1 cellular context compared by ENCODE assay signal in the genomic region with DNA sequence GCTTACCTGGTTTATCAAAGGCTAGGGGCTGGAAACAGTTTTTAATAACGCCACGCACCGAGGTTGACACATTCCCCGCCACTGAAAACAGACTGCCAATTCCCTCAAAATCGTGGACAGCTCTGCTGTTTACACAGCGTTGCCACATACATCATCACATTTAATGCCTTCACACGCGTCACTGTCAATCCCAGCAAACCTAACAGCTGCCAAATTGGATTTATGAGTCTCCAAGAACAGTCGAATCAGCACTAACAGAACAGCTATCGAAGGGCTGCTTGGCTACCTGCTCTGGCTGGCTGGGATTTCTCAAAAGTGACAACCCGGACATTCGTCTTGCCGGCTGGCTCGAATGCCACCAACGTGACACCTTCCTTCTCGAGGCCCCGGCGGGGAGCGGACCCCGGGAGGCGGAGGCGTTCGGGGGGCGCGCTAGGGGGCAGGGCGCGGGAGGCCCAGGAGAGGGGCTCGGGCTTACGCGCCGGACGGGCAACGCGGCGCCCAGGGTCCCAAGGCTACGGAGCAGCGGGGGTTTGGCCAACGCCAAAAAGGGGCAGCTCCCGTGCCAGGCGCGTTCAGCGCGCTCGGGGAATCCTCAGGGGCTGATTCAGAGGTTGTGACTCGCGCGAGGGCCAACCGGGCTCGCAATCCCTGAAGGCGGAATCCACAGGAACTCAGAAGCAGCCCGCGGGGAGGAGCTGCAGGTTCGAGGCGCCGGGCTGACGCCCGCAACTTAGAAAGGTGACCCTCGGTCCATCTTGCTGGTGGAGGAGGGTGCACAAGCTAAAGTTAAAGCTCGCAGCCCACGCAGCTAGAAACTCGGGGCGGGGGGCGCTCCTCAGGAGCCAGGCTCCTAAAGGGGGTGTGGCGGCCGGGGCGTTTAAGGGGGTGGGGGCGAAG.
TF ChIP-seq lines count a peak whose summit lies in the region.

No MANE protein-coding gene starts in this region.

TF ChIP-seq in HepG2, 621 proteins besides CTCF, POLR2A, EP300 and RAD21 (continued from another document and continues in another):
- TF ChIP-seq, protein P1, sequence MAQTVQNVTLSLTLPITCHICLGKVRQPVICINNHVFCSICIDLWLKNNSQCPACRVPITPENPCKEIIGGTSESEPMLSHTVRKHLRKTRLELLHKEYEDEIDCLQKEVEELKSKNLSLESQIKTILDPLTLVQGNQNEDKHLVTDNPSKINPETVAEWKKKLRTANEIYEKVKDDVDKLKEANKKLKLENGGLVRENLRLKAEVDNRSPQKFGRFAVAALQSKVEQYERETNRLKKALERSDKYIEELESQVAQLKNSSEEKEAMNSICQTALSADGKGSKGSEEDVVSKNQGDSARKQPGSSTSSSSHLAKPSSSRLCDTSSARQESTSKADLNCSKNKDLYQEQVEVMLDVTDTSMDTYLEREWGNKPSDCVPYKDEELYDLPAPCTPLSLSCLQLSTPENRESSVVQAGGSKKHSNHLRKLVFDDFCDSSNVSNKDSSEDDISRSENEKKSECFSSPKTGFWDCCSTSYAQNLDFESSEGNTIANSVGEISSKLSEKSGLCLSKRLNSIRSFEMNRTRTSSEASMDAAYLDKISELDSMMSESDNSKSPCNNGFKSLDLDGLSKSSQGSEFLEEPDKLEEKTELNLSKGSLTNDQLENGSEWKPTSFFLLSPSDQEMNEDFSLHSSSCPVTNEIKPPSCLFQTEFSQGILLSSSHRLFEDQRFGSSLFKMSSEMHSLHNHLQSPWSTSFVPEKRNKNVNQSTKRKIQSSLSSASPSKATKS (CRISPR knock-in tag; IDR thresholded peaks at IDR 0.05): no peak
- TF ChIP-seq, protein P2, sequence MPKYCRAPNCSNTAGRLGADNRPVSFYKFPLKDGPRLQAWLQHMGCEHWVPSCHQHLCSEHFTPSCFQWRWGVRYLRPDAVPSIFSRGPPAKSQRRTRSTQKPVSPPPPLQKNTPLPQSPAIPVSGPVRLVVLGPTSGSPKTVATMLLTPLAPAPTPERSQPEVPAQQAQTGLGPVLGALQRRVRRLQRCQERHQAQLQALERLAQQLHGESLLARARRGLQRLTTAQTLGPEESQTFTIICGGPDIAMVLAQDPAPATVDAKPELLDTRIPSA (CRISPR knock-in tag; IDR thresholded peaks at IDR 0.05; ENCODE audit: borderline replicate concordance): no peak
- TF ChIP-seq, protein P3, sequence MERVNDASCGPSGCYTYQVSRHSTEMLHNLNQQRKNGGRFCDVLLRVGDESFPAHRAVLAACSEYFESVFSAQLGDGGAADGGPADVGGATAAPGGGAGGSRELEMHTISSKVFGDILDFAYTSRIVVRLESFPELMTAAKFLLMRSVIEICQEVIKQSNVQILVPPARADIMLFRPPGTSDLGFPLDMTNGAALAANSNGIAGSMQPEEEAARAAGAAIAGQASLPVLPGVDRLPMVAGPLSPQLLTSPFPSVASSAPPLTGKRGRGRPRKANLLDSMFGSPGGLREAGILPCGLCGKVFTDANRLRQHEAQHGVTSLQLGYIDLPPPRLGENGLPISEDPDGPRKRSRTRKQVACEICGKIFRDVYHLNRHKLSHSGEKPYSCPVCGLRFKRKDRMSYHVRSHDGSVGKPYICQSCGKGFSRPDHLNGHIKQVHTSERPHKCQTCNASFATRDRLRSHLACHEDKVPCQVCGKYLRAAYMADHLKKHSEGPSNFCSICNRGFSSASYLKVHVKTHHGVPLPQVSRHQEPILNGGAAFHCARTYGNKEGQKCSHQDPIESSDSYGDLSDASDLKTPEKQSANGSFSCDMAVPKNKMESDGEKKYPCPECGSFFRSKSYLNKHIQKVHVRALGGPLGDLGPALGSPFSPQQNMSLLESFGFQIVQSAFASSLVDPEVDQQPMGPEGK (CRISPR knock-in tag; IDR thresholded peaks at IDR 0.05): 0 out of 2 replicates have a peak, but pooled peaks have one; percentile 53
- no peak for TF ChIP-seq ZNF260 (CRISPR knock-in tag; IDR thresholded peaks at IDR 0.05; ENCODE audit: borderline replicate concordance, low read depth)
- TF ChIP-seq, protein P4, sequence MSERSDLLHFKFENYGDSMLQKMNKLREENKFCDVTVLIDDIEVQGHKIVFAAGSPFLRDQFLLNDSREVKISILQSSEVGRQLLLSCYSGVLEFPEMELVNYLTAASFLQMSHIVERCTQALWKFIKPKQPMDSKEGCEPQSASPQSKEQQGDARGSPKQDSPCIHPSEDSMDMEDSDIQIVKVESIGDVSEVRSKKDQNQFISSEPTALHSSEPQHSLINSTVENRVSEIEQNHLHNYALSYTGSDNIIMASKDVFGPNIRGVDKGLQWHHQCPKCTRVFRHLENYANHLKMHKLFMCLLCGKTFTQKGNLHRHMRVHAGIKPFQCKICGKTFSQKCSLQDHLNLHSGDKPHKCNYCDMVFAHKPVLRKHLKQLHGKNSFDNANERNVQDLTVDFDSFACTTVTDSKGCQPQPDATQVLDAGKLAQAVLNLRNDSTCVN (CRISPR knock-in tag; IDR thresholded peaks at IDR 0.05; ENCODE audit: borderline replicate concordance): no peak
- no peak for TF ChIP-seq ZNF205 (CRISPR knock-in tag; IDR thresholded peaks at IDR 0.05)
- TF ChIP-seq, protein P5, sequence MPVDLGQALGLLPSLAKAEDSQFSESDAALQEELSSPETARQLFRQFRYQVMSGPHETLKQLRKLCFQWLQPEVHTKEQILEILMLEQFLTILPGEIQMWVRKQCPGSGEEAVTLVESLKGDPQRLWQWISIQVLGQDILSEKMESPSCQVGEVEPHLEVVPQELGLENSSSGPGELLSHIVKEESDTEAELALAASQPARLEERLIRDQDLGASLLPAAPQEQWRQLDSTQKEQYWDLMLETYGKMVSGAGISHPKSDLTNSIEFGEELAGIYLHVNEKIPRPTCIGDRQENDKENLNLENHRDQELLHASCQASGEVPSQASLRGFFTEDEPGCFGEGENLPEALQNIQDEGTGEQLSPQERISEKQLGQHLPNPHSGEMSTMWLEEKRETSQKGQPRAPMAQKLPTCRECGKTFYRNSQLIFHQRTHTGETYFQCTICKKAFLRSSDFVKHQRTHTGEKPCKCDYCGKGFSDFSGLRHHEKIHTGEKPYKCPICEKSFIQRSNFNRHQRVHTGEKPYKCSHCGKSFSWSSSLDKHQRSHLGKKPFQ (CRISPR knock-in tag; IDR thresholded peaks at IDR 0.05; ENCODE audit: insufficient replicate concordance): peak; percentile 16
- TF ChIP-seq CHD2 (IDR thresholded peaks at IDR 0.05; ENCODE audit: low read depth, low read length): no peak
- no peak for TF ChIP-seq ZNF589 (CRISPR knock-in tag; conservative IDR thresholded peaks at IDR 0.05)
- no peak for TF ChIP-seq KDM3A (CRISPR knock-in tag; IDR thresholded peaks at IDR 0.05; ENCODE audit: low read depth)
- no peak for TF ChIP-seq ZNF773 (CRISPR knock-in tag; IDR thresholded peaks at IDR 0.05; ENCODE audit: borderline replicate concordance)
- no peak for TF ChIP-seq ZNF143 (CRISPR knock-in tag; IDR thresholded peaks at IDR 0.05)
- TF ChIP-seq ZIK1 (CRISPR knock-in tag; IDR thresholded peaks at IDR 0.05; ENCODE audit: borderline replicate concordance, low read depth): no peak
- TF ChIP-seq, protein P6, sequence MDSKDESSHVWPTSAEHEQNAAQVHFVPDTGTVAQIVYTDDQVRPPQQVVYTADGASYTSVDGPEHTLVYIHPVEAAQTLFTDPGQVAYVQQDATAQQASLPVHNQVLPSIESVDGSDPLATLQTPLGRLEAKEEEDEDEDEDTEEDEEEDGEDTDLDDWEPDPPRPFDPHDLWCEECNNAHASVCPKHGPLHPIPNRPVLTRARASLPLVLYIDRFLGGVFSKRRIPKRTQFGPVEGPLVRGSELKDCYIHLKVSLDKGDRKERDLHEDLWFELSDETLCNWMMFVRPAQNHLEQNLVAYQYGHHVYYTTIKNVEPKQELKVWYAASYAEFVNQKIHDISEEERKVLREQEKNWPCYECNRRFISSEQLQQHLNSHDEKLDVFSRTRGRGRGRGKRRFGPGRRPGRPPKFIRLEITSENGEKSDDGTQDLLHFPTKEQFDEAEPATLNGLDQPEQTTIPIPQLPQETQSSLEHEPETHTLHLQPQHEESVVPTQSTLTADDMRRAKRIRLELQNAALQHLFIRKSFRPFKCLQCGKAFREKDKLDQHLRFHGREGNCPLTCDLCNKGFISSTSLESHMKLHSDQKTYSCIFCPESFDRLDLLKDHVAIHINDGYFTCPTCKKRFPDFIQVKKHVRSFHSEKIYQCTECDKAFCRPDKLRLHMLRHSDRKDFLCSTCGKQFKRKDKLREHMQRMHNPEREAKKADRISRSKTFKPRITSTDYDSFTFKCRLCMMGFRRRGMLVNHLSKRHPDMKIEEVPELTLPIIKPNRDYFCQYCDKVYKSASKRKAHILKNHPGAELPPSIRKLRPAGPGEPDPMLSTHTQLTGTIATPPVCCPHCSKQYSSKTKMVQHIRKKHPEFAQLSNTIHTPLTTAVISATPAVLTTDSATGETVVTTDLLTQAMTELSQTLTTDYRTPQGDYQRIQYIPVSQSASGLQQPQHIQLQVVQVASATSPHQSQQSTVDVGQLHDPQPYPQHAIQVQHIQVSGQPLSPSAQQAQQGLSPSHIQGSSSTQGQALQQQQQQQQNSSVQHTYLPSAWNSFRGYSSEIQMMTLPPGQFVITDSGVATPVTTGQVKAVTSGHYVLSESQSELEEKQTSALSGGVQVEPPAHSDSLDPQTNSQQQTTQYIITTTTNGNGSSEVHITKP (CRISPR knock-in tag; IDR thresholded peaks at IDR 0.05; ENCODE audit: low read depth): no peak
- TF ChIP-seq ZNF350 (CRISPR knock-in tag; IDR thresholded peaks at IDR 0.05; ENCODE audit: borderline replicate concordance, low read depth): 0 out of 2 replicates have a peak, but pooled peaks have one; percentile 23
- TF ChIP-seq ZNF782 (CRISPR knock-in tag; IDR thresholded peaks at IDR 0.05; ENCODE audit: borderline replicate concordance): no peak
- no peak for TF ChIP-seq KDM4B (CRISPR knock-in tag; IDR thresholded peaks at IDR 0.05)
- TF ChIP-seq ZNF121 (CRISPR knock-in tag; IDR thresholded peaks at IDR 0.05): no peak
- TF ChIP-seq, protein P7, sequence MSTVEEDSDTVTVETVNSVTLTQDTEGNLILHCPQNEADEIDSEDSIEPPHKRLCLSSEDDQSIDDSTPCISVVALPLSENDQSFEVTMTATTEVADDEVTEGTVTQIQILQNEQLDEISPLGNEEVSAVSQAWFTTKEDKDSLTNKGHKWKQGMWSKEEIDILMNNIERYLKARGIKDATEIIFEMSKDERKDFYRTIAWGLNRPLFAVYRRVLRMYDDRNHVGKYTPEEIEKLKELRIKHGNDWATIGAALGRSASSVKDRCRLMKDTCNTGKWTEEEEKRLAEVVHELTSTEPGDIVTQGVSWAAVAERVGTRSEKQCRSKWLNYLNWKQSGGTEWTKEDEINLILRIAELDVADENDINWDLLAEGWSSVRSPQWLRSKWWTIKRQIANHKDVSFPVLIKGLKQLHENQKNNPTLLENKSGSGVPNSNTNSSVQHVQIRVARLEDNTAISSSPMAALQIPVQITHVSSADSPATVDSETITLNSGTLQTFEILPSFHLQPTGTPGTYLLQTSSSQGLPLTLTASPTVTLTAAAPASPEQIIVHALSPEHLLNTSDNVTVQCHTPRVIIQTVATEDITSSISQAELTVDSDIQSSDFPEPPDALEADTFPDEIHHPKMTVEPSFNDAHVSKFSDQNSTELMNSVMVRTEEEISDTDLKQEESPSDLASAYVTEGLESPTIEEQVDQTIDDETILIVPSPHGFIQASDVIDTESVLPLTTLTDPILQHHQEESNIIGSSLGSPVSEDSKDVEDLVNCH (CRISPR knock-in tag; IDR thresholded peaks at IDR 0.05): no peak
- TF ChIP-seq ZNF460 (CRISPR knock-in tag; IDR thresholded peaks at IDR 0.05; ENCODE audit: borderline replicate concordance): no peak
- no peak for TF ChIP-seq ZNF317 (CRISPR knock-in tag; IDR thresholded peaks at IDR 0.05)
- TF ChIP-seq TBP (CRISPR knock-in tag; IDR thresholded peaks at IDR 0.05): no peak
- TF ChIP-seq, protein P8, sequence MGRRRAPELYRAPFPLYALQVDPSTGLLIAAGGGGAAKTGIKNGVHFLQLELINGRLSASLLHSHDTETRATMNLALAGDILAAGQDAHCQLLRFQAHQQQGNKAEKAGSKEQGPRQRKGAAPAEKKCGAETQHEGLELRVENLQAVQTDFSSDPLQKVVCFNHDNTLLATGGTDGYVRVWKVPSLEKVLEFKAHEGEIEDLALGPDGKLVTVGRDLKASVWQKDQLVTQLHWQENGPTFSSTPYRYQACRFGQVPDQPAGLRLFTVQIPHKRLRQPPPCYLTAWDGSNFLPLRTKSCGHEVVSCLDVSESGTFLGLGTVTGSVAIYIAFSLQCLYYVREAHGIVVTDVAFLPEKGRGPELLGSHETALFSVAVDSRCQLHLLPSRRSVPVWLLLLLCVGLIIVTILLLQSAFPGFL (CRISPR knock-in tag; IDR thresholded peaks at IDR 0.05): no peak
- TF ChIP-seq POLR2AphosphoS5 (IDR thresholded peaks at IDR 0.05; ENCODE audit: low read depth, low read length): no peak
- TF ChIP-seq KDM5A (IDR thresholded peaks at IDR 0.05; ENCODE audit: borderline replicate concordance, low read length): no peak
- no peak for TF ChIP-seq HMG20A (CRISPR knock-in tag; IDR thresholded peaks at IDR 0.05; ENCODE audit: borderline replicate concordance)
- TF ChIP-seq, protein P9, sequence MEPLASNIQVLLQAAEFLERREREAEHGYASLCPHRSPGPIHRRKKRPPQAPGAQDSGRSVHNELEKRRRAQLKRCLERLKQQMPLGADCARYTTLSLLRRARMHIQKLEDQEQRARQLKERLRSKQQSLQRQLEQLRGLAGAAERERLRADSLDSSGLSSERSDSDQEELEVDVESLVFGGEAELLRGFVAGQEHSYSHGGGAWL (CRISPR knock-in tag; IDR thresholded peaks at IDR 0.05): no peak
- TF ChIP-seq, protein P10, sequence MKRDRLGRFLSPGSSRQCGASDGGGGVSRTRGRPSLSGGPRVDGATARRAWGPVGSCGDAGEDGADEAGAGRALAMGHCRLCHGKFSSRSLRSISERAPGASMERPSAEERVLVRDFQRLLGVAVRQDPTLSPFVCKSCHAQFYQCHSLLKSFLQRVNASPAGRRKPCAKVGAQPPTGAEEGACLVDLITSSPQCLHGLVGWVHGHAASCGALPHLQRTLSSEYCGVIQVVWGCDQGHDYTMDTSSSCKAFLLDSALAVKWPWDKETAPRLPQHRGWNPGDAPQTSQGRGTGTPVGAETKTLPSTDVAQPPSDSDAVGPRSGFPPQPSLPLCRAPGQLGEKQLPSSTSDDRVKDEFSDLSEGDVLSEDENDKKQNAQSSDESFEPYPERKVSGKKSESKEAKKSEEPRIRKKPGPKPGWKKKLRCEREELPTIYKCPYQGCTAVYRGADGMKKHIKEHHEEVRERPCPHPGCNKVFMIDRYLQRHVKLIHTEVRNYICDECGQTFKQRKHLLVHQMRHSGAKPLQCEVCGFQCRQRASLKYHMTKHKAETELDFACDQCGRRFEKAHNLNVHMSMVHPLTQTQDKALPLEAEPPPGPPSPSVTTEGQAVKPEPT (CRISPR knock-in tag; IDR thresholded peaks at IDR 0.05; ENCODE audit: low read depth): no peak
- TF ChIP-seq, protein P11, sequence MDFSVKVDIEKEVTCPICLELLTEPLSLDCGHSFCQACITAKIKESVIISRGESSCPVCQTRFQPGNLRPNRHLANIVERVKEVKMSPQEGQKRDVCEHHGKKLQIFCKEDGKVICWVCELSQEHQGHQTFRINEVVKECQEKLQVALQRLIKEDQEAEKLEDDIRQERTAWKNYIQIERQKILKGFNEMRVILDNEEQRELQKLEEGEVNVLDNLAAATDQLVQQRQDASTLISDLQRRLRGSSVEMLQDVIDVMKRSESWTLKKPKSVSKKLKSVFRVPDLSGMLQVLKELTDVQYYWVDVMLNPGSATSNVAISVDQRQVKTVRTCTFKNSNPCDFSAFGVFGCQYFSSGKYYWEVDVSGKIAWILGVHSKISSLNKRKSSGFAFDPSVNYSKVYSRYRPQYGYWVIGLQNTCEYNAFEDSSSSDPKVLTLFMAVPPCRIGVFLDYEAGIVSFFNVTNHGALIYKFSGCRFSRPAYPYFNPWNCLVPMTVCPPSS (IDR thresholded peaks at IDR 0.05): no peak
